ENCODE assay signal across 15 cellular contexts in genomic region chr11:123145661-123146060, GRCh38. TPM values are rescaled to one million over a fixed set of nuclear protein-coding genes. Genes with fewer than 3 reads are reported as not detected.
DNase-seq lines count a peak whose midpoint lies in the region; ATAC-seq and TF ChIP-seq lines count a peak whose summit lies in the region.
"Had no signal": no experiment of that assay in that cellular context is flagged by ENCODE, and none has a peak within 500 bp of the region (broad histone marks: within the 10 kb centered on the region; RNA-seq: fewer than 3 reads in every experiment).

No MANE protein-coding gene starts in this region.

- intact Hi-C loops in esophagus muscularis mucosa (cut with DNase I) (no loop called here), gastrocnemius medialis (cut with DNase I; ENCODE audit: low total_unique reads) (no loop called here)

- H3K27me3 Mint-ChIP-seq in activated T-cell treated with anti-CD3 and anti-CD28 coated beads, Interleukin-2, amount 50 U/mL, for 4 hours (ENCODE audit: low read depth), result no peaks in the 10 kb centered on the region
- H3K27me3 Mint-ChIP-seq: activated T-helper 17 cell treated with anti-CD3 and anti-CD28 coated beads, Interleukin-2, amount 50 U/mL, for 72 hours; central memory CD8-positive, alpha-beta T cell had no signal

- no peak overlapping the region for H3K4me3 ChIP-seq in esophagus muscularis mucosa
- no peak overlapping the region for H3K4me3 ChIP-seq in gastrocnemius medialis
- H3K4me3 ChIP-seq: tibial nerve had no signal

- ATAC-seq in gastrocnemius medialis (peak in 1 of 2 donors; percentile 30), HG03097 (IDR thresholded peaks at IDR 0.05; ENCODE audit: low FRiP score, unreplicated experiment) (no peak)
- ATAC-seq in activated T-cell treated with anti-CD3 and anti-CD28 coated beads, Interleukin-2, amount 50 U/mL, for 4 hours, result no peak
- ATAC-seq: activated T-helper 17 cell treated with anti-CD3 and anti-CD28 coated beads, Interleukin-2, amount 50 U/mL, for 72 hours; CD8-positive, alpha-beta T cell had no signal

- H3K27ac ChIP-seq in esophagus muscularis mucosa (replicated peaks in 1 of 4) (peak overlapping the region; percentile 17 to 55 (median 46)), gastrocnemius medialis (peak overlapping the region in 3 of 4 donors; percentile 37 to 71 (median 60))

- no peak overlapping the region for H3K4me3 Mint-ChIP-seq in activated T-cell treated with anti-CD3 and anti-CD28 coated beads, Interleukin-2, amount 50 U/mL, for 4 hours
- H3K4me3 Mint-ChIP-seq: activated T-helper 17 cell treated with anti-CD3 and anti-CD28 coated beads, Interleukin-2, amount 50 U/mL, for 72 hours; CD8-positive, alpha-beta T cell; central memory CD8-positive, alpha-beta T cell had no signal

- H3K4me1 ChIP-seq in esophagus muscularis mucosa, result peaks cover 5 to 22% (median 17%) of the 10 kb centered on the region in 4 donors
- peaks cover 0 to 4% of the 10 kb centered on the region in 2 donors for H3K4me1 ChIP-seq in gastrocnemius medialis

- H3K9me3 Mint-ChIP-seq in activated T-cell treated with anti-CD3 and anti-CD28 coated beads, Interleukin-2, amount 50 U/mL, for 4 hours, result no peaks in the 10 kb centered on the region
- H3K9me3 Mint-ChIP-seq: activated T-helper 17 cell treated with anti-CD3 and anti-CD28 coated beads, Interleukin-2, amount 50 U/mL, for 72 hours; CD8-positive, alpha-beta T cell; central memory CD8-positive, alpha-beta T cell had no signal

- TF ChIP-seq EP300 in esophagus muscularis mucosa (IDR thresholded peaks at IDR 0.05), result no peak

- TF ChIP-seq CTCF in esophagus muscularis mucosa (IDR thresholded peaks at IDR 0.05) (no peak), gastrocnemius medialis (IDR thresholded peaks at IDR 0.05 in 4 of 5, conservative IDR thresholded peaks at IDR 0.05 in 1 of 5) (no peak)

- no peaks in the 10 kb centered on the region for H3K4me1 Mint-ChIP-seq in activated T-cell treated with anti-CD3 and anti-CD28 coated beads, Interleukin-2, amount 50 U/mL, for 4 hours (ENCODE audit: low read depth)
- H3K4me1 Mint-ChIP-seq: activated T-helper 17 cell treated with anti-CD3 and anti-CD28 coated beads, Interleukin-2, amount 50 U/mL, for 72 hours; central memory CD8-positive, alpha-beta T cell had no signal

- no peaks in the 10 kb centered on the region for H3K36me3 Mint-ChIP-seq in activated T-cell treated with anti-CD3 and anti-CD28 coated beads, Interleukin-2, amount 50 U/mL, for 4 hours (ENCODE audit: insufficient read depth)
- H3K36me3 Mint-ChIP-seq: CD8-positive, alpha-beta T cell had no signal

- DNase-seq in EH (ENCODE audit: low read depth) (peak; percentile 37), NCI-H524 treated with DMSO at 0.1 percent for 48 hours (lab: John Stamatoyannopoulos, UW) (peak; percentile 90), esophagus muscularis mucosa (ENCODE audit: extremely low spot score) (no peak), gastrocnemius medialis (no peak), NCI-H446 (lab: John Stamatoyannopoulos, UW) (no peak), NCI-H774 (lab: John Stamatoyannopoulos, UW) (no peak)
- DNase-seq in activated T-cell treated with anti-CD3 and anti-CD28 coated beads, Interleukin-2, amount 50 U/mL, for 4 hours, result no peak
- DNase-seq: activated CD4-positive, CD25-positive, alpha-beta regulatory T cell; CD8-positive, alpha-beta T cell; NCI-H1105 treated with DMSO at 0.1 percent for 48 hours; RPMI8226 had no signal

- H3K36me3 ChIP-seq in esophagus muscularis mucosa, result peaks cover 0 to 4% (median 0%) of the 10 kb centered on the region in 4 donors
- no peaks in the 10 kb centered on the region for H3K36me3 ChIP-seq in gastrocnemius medialis
- H3K36me3 ChIP-seq: tibial nerve had no signal

- no peak for TF ChIP-seq POLR2A in esophagus muscularis mucosa (IDR thresholded peaks at IDR 0.05; ENCODE audit: low read depth)
- no peak for TF ChIP-seq POLR2A in gastrocnemius medialis (IDR thresholded peaks at IDR 0.05)

- H3K27me3 ChIP-seq in esophagus muscularis mucosa (no peaks in the 10 kb centered on the region), gastrocnemius medialis (no peaks in the 10 kb centered on the region)
- H3K27me3 ChIP-seq: tibial nerve had no signal

- no peaks in the 10 kb centered on the region for H3K9me3 ChIP-seq in esophagus muscularis mucosa
- H3K9me3 ChIP-seq in gastrocnemius medialis, result no peaks in the 10 kb centered on the region
- H3K9me3 ChIP-seq: tibial nerve had no signal

- in situ Hi-C loops in gastrocnemius medialis (cut with MboI; ENCODE audit: low sequenced_read_pairs in 4 of 4), result no loop called here

- 82% methylated on average over 9 of the region's 9 CpGs for WGBS in esophagus muscularis mucosa

RNA-seq across cellular contexts. Expression of gene CLMP, which starts 49.4 kb away (rescaled TPM):
- total RNA-seq in esophagus muscularis mucosa (100 to 1,000 TPM; 169 to 215 (median 197) TPM), gastrocnemius medialis (10 to 100 TPM in 1 of 4 donors, 1 to 10 TPM in 3; 2.3 to 12.5 (median 4.4) TPM)
- under 1 TPM; 0.11 to 0.25 (median 0.11) TPM for total RNA-seq in activated T-cell treated with anti-CD3 and anti-CD28 coated beads, Interleukin-2, amount 50 U/mL, for 4 hours

Comparison
In these comparisons a context has a peak if more than half of its experiments do, and no peak if none do; other contexts are left out.
1. DNase-seq: peak in EH (single experiment) and NCI-H524 treated with DMSO at 0.1 percent for 48 hours (single experiment); none in esophagus muscularis mucosa (single experiment), gastrocnemius medialis (0 of 2), NCI-H446 (0 of 2), activated T-cell treated with anti-CD3 and anti-CD28 coated beads, Interleukin-2, amount 50 U/mL, for 4 hours (single experiment) and NCI-H774 (single experiment).
2. RNA of gene CLMP, which starts 49.4 kb away (total RNA-seq): 169 to 215 TPM in esophagus muscularis mucosa; 2.3 to 12.5 TPM in gastrocnemius medialis and 0.11 to 0.25 TPM in activated T-cell treated with anti-CD3 and anti-CD28 coated beads, Interleukin-2, amount 50 U/mL, for 4 hours; every median in the first group is over 10 times any median in the second.